ENCODE assay signal across 22 cellular contexts in the genomic region with DNA sequence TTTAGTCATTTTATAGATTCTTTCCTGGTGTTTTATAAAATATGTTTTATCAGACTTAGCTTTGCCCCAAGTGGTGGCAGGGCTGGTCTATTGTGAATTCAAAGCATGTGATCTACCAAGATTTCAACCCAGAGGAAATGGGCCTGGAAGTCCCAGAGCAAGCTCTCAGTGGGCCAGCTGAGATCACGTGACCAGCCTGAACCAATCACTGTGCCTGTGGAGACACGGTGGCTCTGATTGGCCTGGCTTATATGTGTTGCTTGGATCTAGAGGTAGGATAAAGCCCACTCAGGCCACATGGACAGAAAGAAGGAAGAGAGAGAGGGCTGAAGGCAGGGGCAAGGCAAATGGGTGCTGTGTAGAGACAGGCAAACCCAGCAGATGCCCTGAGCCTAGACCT.
DNase-seq lines count a peak whose midpoint lies in the region; ATAC-seq and TF ChIP-seq lines count a peak whose summit lies in the region.
"Had no signal": no experiment of that assay in that cellular context is flagged by ENCODE, and none has a peak within 500 bp of the region (broad histone marks: within the 10 kb centered on the region; RNA-seq: fewer than 3 reads in every experiment).

No MANE protein-coding gene starts in this region.

- no peak for ATAC-seq in HG02571 (IDR thresholded peaks at IDR 0.05; ENCODE audit: unreplicated experiment)
- ATAC-seq in GM19452 (IDR thresholded peaks at IDR 0.05; ENCODE audit: unreplicated experiment): no peak

- TF ChIP-seq POLR2A in NB4 (IDR thresholded peaks at IDR 0.05; ENCODE audit: extremely low read depth, insufficient read length): no peak
- TF ChIP-seq POLR2A in erythroblast (IDR thresholded peaks at IDR 0.05; ENCODE audit: low read length): no peak

- TF ChIP-seq CTCF in NB4 (IDR thresholded peaks at IDR 0.05; ENCODE audit: low read depth, low read length): no peak

- peak; percentile 2 for DNase-seq in CMK (ENCODE audit: low read depth)
- DNase-seq in ELF-1 (ENCODE audit: low read depth, low spot score): peak; percentile 53
- DNase-seq in NB4 (ENCODE audit: low read depth): peak; percentile 2
- DNase-seq in erythroblast (lab: John Stamatoyannopoulos, UW): peak; percentile 29 to 30
- DNase-seq in NCI-H1694 treated with DMSO at 0.1 percent for 48 hours (lab: John Stamatoyannopoulos, UW): no peak
- no peak for DNase-seq in NCI-H446 (lab: John Stamatoyannopoulos, UW)
- DNase-seq: activated effector memory CD4-positive, alpha-beta T cell treated with Interleukin-2 at 50 U/mL for 16 hours; C1 segment of cervical spinal cord; colonic mucosa; COR-L47; effector memory CD4-positive, alpha-beta T cell; H9; NCI-H1105; NCI-H187 treated with DMSO at 0.1 percent for 48 hours; NCI-H524 treated with DMSO at 0.1 percent for 48 hours; NK-92 treated with Interleukin-12 subunit alpha and Interleukin-12 subunit beta, amount 100 ng/mL, for 24 hours; Right ventricle myocardium superior; stimulated activated naive CD4-positive, alpha-beta T cell had no signal

- no peak overlapping the region for H3K4me3 ChIP-seq in NB4 (ENCODE audit: low read depth, low read length)
- H3K4me3 ChIP-seq: colonic mucosa, neural progenitor cell, smooth muscle cell had no signal

Comparison
In these comparisons a context has a peak if more than half of its experiments do, and no peak if none do; other contexts are left out.
1. DNase-seq: peak in CMK (single experiment), ELF-1 (single experiment), NB4 (single experiment) and erythroblast (2 of 2); none in NCI-H1694 treated with DMSO at 0.1 percent for 48 hours (single experiment) and NCI-H446 (0 of 2).